ENCODE assay signal across 8 cellular contexts in genomic region chr1:206797534-206798383, GRCh38. TPM values are rescaled to one million over a fixed set of nuclear protein-coding genes. Genes with fewer than 3 reads are reported as not detected.
A peak's percentile ranks its signal among the peaks of the same experiment; 100 is the strongest.
DNase-seq lines count a peak whose midpoint lies in the region; ATAC-seq, FAIRE-seq and TF ChIP-seq lines count a peak whose summit lies in the region.

No MANE protein-coding gene starts in this region.

- H3K9me2 ChIP-seq in DOHH2 (replicated peaks; ENCODE audit: control insufficient read depth, low read length), result no peaks in the 10 kb centered on the region

- no peaks in the 10 kb centered on the region for H3K9me3 Mint-ChIP-seq in IgD-negative memory B cell
- no peaks in the 10 kb centered on the region for H3K9me3 Mint-ChIP-seq in astrocyte (ENCODE audit: unreplicated experiment)

- peak overlapping the region in 2 of 3 donors; percentile 48 to 73 for H3K27ac Mint-ChIP-seq in IgD-negative memory B cell
- no peak overlapping the region for H3K27ac Mint-ChIP-seq in astrocyte (ENCODE audit: unreplicated experiment)

- H3K9me3 ChIP-seq in DOHH2 (ENCODE audit: control insufficient read depth, insufficient read depth, low read length) (no peaks in the 10 kb centered on the region), astrocyte (ENCODE audit: insufficient read depth, low read depth, low read length) (no peaks in the 10 kb centered on the region), mucosa of descending colon (no peaks in the 10 kb centered on the region)

- H3K79me2 ChIP-seq in DOHH2 (ENCODE audit: control insufficient read depth, low read length) (no peaks in the 10 kb centered on the region), astrocyte (ENCODE audit: insufficient read depth, low read length) (no peaks in the 10 kb centered on the region)

- TF ChIP-seq CTCF in DOHH2 (IDR thresholded peaks at IDR 0.05; ENCODE audit: low read depth, low read length, poor library complexity, severe bottlenecking) (peak; percentile 88), astrocyte (IDR thresholded peaks at IDR 0.05; ENCODE audit: insufficient read depth, low read depth, low read length) (peak; percentile 21), mucosa of descending colon (IDR thresholded peaks at IDR 0.05) (peak; percentile 27)

- peaks cover 2% of the 10 kb centered on the region for H3K36me3 Mint-ChIP-seq in IgD-negative memory B cell
- peaks cover 1% of the 10 kb centered on the region for H3K36me3 Mint-ChIP-seq in astrocyte (ENCODE audit: low read depth, unreplicated experiment)

- intact Hi-C loops in mucosa of descending colon (cut with DNase I, micrococcal nuclease), result no loop called here

- no peak overlapping the region for H3K4me3 Mint-ChIP-seq in IgD-negative memory B cell
- no peak overlapping the region for H3K4me3 Mint-ChIP-seq in astrocyte (ENCODE audit: unreplicated experiment)

- peaks cover 57% of the 10 kb centered on the region for H3K27me3 ChIP-seq in DOHH2 (ENCODE audit: control insufficient read depth, low read length)
- H3K27me3 ChIP-seq in astrocyte (ENCODE audit: insufficient read depth, low read length), result peaks cover 6% of the 10 kb centered on the region

- H4K20me1 ChIP-seq in DOHH2 (ENCODE audit: control insufficient read depth, insufficient read depth, low read depth, low read length), result no peaks in the 10 kb centered on the region
- no peaks in the 10 kb centered on the region for H4K20me1 ChIP-seq in astrocyte (ENCODE audit: insufficient read depth, low read length)

- H3K27me3 Mint-ChIP-seq in IgD-negative memory B cell (peaks cover 9% of the 10 kb centered on the region), astrocyte (ENCODE audit: low read depth, unreplicated experiment) (peaks cover 41% of the 10 kb centered on the region)

- no peak overlapping the region for H3K9ac ChIP-seq in astrocyte (ENCODE audit: low read length)

- no peak overlapping the region for H3K4me2 ChIP-seq in DOHH2 (ENCODE audit: low read length)
- no peak overlapping the region for H3K4me2 ChIP-seq in astrocyte (ENCODE audit: low read length)

- H3K27ac ChIP-seq in DOHH2 (ENCODE audit: low read depth, low read length) (no peak overlapping the region), astrocyte (ENCODE audit: low read depth, low read length) (no peak overlapping the region)

- H3K36me3 ChIP-seq in DOHH2 (ENCODE audit: control insufficient read depth, low read length), result no peaks in the 10 kb centered on the region
- H3K36me3 ChIP-seq in astrocyte (ENCODE audit: insufficient read depth, low read length), result no peaks in the 10 kb centered on the region
- no peaks in the 10 kb centered on the region for H3K36me3 ChIP-seq in mucosa of descending colon (ENCODE audit: low read depth)

- H2AFZ ChIP-seq in astrocyte (ENCODE audit: low read depth, low read length), result no peak overlapping the region

- no peaks in the 10 kb centered on the region for H3F3A ChIP-seq in DOHH2 (ENCODE audit: control insufficient read depth, insufficient read depth)

- H3K4me1 Mint-ChIP-seq in IgD-negative memory B cell (peaks cover 9 to 39% (median 25%) of the 10 kb centered on the region in 3 donors), astrocyte (ENCODE audit: low read depth, unreplicated experiment) (peaks cover 2% of the 10 kb centered on the region)

- H3K4me3 ChIP-seq in DOHH2 (ENCODE audit: low read length), result no peak overlapping the region
- no peak overlapping the region for H3K4me3 ChIP-seq in astrocyte (ENCODE audit: insufficient read depth, low read depth, low read length)
- H3K4me3 ChIP-seq in mucosa of descending colon, result no peak overlapping the region

- FAIRE-seq in astrocyte (lab: Jason Lieb, UNC), result no peak

- H3K4me1 ChIP-seq in DOHH2 (ENCODE audit: control insufficient read depth, low read length) (no peaks in the 10 kb centered on the region), astrocyte (ENCODE audit: insufficient read depth, low read length) (no peaks in the 10 kb centered on the region), mucosa of descending colon (ENCODE audit: low read depth) (no peaks in the 10 kb centered on the region)

- ATAC-seq in mucosa of descending colon (peak; percentile 58), GM18907 (IDR thresholded peaks at IDR 0.05; ENCODE audit: unreplicated experiment) (no peak)

- no peak for DNase-seq in astrocyte (ENCODE audit: low read depth)
- peak in 2 of 3 donors; percentile 49 to 52 for DNase-seq in mucosa of descending colon
- DNase-seq in SHP77 treated with DMSO at 0.1 percent for 48 hours (lab: John Stamatoyannopoulos, UW), result no peak
- no peak for DNase-seq in KG1 (lab: John Stamatoyannopoulos, UW)
- no peak for DNase-seq in C1 segment of cervical spinal cord (lab: John Stamatoyannopoulos, UW)

RNA-seq across cellular contexts. Expression of gene IL10, which starts 25.5 kb away (rescaled TPM):
- polyA plus RNA-seq in IgD-negative memory B cell, result 0.56 TPM
- total RNA-seq in astrocyte (not detected in 2 replicates), mucosa of descending colon (1 to 10 TPM; 1.0 to 2.9 (median 2.8) TPM)

RNA-seq across cellular contexts. Expression of gene IL19, which starts 27.2 kb away (rescaled TPM):
- not detected for polyA plus RNA-seq in IgD-negative memory B cell
- total RNA-seq in astrocyte (0.23 TPM in 1 of 2 replicates, not detected in the other), mucosa of descending colon (not detected)

Comparison
In these comparisons a context has a peak if more than half of its experiments do, and no peak if none do; other contexts are left out.
1. CTCF ChIP-seq: peak in every context shown above with its lines; median percentile 88 in DOHH2; 27 in mucosa of descending colon; 21 in astrocyte.
2. DNase-seq: peak in mucosa of descending colon (2 of 3); none in astrocyte (single experiment), SHP77 treated with DMSO at 0.1 percent for 48 hours (single experiment), KG1 (single experiment) and C1 segment of cervical spinal cord (0 of 14).